ENCODE assay signal across 8 cellular contexts in the genomic region with DNA sequence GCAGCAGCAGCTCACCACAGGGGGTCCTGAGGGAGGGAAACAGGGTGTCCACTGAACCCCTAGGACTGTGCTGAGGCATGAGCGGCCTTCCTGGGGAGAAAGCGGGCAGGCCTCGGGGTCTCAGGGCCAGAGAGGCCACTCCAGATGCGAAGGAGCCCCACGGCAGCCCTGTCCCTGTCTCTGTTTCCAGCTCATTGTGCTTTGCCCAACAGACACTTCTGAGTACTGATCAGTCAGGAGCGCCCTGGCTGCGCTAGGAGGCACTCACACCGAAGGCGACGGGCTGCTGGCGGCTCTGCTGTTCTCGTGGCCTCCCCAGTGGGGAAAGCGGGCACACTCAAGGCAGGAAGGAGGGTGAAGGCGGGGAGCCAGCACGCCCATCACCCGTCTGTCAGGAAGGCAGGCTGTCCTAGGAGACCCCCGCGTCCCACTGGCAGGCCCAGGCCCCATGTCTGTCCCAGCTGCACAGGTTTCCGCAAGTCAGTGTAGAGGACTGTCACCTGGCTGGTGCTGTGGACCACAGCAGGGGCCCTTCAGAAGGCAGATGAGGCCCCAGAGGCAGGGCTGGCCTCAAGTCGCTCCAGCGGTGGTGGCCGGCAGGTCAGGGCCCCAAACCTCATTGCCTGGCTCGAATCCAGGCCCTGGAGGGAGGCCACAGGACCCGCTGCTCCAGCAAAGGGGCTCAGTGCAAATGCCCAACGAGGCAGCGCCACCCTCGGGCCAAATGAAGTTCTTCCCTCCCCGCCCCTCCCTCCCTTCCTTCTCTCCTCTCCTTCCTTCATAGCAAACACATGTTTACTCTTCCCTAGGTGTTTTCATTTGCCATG.
DNase-seq lines count a peak whose midpoint lies in the region; ATAC-seq and TF ChIP-seq lines count a peak whose summit lies in the region.

No MANE protein-coding gene starts in this region.

- no peak overlapping the region for H3K27ac ChIP-seq in duodenal mucosa (ENCODE audit: low read depth, low read length)

- no peaks in the 10 kb centered on the region for H3K9me2 ChIP-seq in Loucy (replicated peaks; ENCODE audit: low read depth, low read length)

- peak overlapping the region; percentile 68 for H3K9ac ChIP-seq in Loucy (ENCODE audit: low read depth, low read length, poor library complexity, severe bottlenecking)
- H3K9ac ChIP-seq in duodenal mucosa (ENCODE audit: low read depth in 1 of 2, low read length in 2 of 2) = peak overlapping the region in 1 of 2 donors; percentile 43

- ATAC-seq in GM19328 (IDR thresholded peaks at IDR 0.05; ENCODE audit: unreplicated experiment) = peak; percentile 8

- no peaks in the 10 kb centered on the region for H3K79me2 ChIP-seq in Loucy (ENCODE audit: insufficient read depth, low read length)

- no peaks in the 10 kb centered on the region for H3F3A ChIP-seq in Loucy (ENCODE audit: low read depth)

- H2AFZ ChIP-seq in Loucy (ENCODE audit: low read length) = no peak overlapping the region

- H3K4me1 ChIP-seq in Loucy (ENCODE audit: insufficient read depth, low read length, poor library complexity, severe bottlenecking) (peaks cover 48% of the 10 kb centered on the region), duodenal mucosa (ENCODE audit: control insufficient read depth in 1 of 2, insufficient read depth in 2 of 2, low read length in 2 of 2) (peaks cover 9 to 20% of the 10 kb centered on the region in 2 donors)

- H3K9me3 ChIP-seq in Loucy (ENCODE audit: insufficient read depth, low read depth, low read length) (no peaks in the 10 kb centered on the region), duodenal mucosa (ENCODE audit: control insufficient read depth in 1 of 2, low read length in 2 of 2) (no peaks in the 10 kb centered on the region)

- DNase-seq in CD1c-positive myeloid dendritic cell (ENCODE audit: extremely low spot score) (peak; percentile 21), GM03348 (ENCODE audit: low spot score) (no peak), anterior cingulate cortex (lab: John Stamatoyannopoulos, UW) (no peak), NCI-H526 treated with DMSO at 0.1 percent for 48 hours (lab: John Stamatoyannopoulos, UW) (no peak), NCI-H1694 treated with DMSO at 0.1 percent for 48 hours (lab: John Stamatoyannopoulos, UW) (no peak)

- no peak overlapping the region for H3K4me3 ChIP-seq in Loucy (ENCODE audit: low read length, poor library complexity, severe bottlenecking)
- H3K4me3 ChIP-seq in duodenal mucosa (ENCODE audit: low read depth in 1 of 2, low read length in 2 of 2) = peak overlapping the region; percentile 54 to 62

- H3K4me2 ChIP-seq in Loucy (ENCODE audit: low read depth, low read length, poor library complexity, severe bottlenecking) = peak overlapping the region; percentile 74

- peak; percentile 50; the same call in 1 of the 2 replicates for TF ChIP-seq CTCF in Loucy (conservative IDR thresholded peaks at IDR 0.05; ENCODE audit: low read length)

- no peaks in the 10 kb centered on the region for H3K27me3 ChIP-seq in Loucy (ENCODE audit: insufficient read depth, low read length, poor library complexity, severe bottlenecking)
- H3K27me3 ChIP-seq in duodenal mucosa (ENCODE audit: control insufficient read depth in 1 of 2, insufficient read depth in 2 of 2, low read length in 2 of 2) = no peaks in the 10 kb centered on the region

- H3K36me3 ChIP-seq in Loucy (ENCODE audit: insufficient read depth, low read length) (no peaks in the 10 kb centered on the region), duodenal mucosa (ENCODE audit: control insufficient read depth in 1 of 2, insufficient read depth in 2 of 2, low read length in 2 of 2) (no peaks in the 10 kb centered on the region)

- H4K20me1 ChIP-seq in Loucy (ENCODE audit: insufficient read depth, low read length, poor library complexity, severe bottlenecking) = no peaks in the 10 kb centered on the region
